ENCODE assay signal across 16 cellular contexts in the genomic region with DNA sequence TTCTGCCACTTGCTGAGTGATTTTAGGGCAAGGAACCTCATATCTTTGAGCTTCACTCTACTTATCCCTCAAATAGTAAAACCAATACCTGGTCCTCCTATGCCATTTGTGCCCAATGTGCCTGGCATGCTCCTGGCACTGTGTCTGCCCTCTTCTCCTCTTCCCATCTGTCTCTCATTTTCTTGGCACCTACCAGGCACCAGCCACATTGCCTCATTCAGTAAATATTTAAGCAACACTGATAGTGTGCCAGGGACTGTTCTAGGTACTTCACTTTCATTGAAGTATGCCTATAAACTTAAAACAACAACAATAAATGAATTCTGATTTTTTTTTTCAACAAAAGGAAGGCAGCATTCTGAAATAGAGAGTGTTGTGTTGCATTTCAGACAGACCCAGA. TPM values are rescaled to one million over a fixed set of nuclear protein-coding genes. Genes with fewer than 3 reads are reported as not detected.
DNase-seq lines count a peak whose midpoint lies in the region; ATAC-seq and TF ChIP-seq lines count a peak whose summit lies in the region.
"Had no signal": no experiment of that assay in that cellular context is flagged by ENCODE, and none has a peak within 500 bp of the region (broad histone marks: within the 10 kb centered on the region; RNA-seq: fewer than 3 reads in every experiment).

No MANE protein-coding gene starts in this region.

- H3K4me3 ChIP-seq in brain microvascular endothelial cell (ENCODE audit: low read depth, low read length): no peak overlapping the region
- H3K4me3 ChIP-seq: BLaER1 treated with 17β-estradiol and CSF1 and Interleukin-3, amounts not matched to agents 10 nM and 100 nM; Peyer's patch had no signal

- intact Hi-C loops in cardiac septum (cut with DNase I): no loop called here

- in situ Hi-C loops in G401 (cut with HindIII; ENCODE audit: low sequenced_read_pairs): no loop called here
- in situ Hi-C loops in brain microvascular endothelial cell (cut with HindIII; ENCODE audit: low pct_ligation_motif_present, low sequenced_read_pairs): no loop called here

- no peak for TF ChIP-seq CTCF in brain microvascular endothelial cell (IDR thresholded peaks at IDR 0.05; ENCODE audit: low read depth, low read length, missing control alignments)

- ATAC-seq in HG02870 (IDR thresholded peaks at IDR 0.05; ENCODE audit: unreplicated experiment): no peak
- ATAC-seq: T-helper 17 cell had no signal

- DNase-seq in G401 (ENCODE audit: low spot score) (peak; percentile 91), NCI-H1694 treated with DMSO at 0.1 percent for 48 hours (lab: John Stamatoyannopoulos, UW) (peak; percentile 4), SHP77 treated with DMSO at 0.1 percent for 48 hours (lab: John Stamatoyannopoulos, UW) (peak; percentile 9), mucosa of gallbladder (ENCODE audit: low spot score) (peak; percentile 20), AML-193 (lab: John Stamatoyannopoulos, UW) (no peak), cardiac septum (ENCODE audit: low spot score) (no peak), brain microvascular endothelial cell (no peak)
- DNase-seq: HCEC 1CT, NCI-H1048, NCI-H187, NCI-H2171, Peyer's patch, Right ventricle myocardium superior, T-helper 17 cell had no signal

- no peaks in the 10 kb centered on the region for H3K36me3 ChIP-seq in brain microvascular endothelial cell (replicated peaks)
- H3K36me3 ChIP-seq: BLaER1 treated with 17β-estradiol and CSF1 and Interleukin-3, amounts not matched to agents 10 nM and 100 nM; Peyer's patch had no signal

- no peaks in the 10 kb centered on the region for H3K27me3 ChIP-seq in brain microvascular endothelial cell (replicated peaks)
- H3K27me3 ChIP-seq: BLaER1 treated with 17β-estradiol and CSF1 and Interleukin-3, amounts not matched to agents 10 nM and 100 nM; Peyer's patch had no signal

- H3K27ac ChIP-seq in brain microvascular endothelial cell: no peak overlapping the region
- H3K27ac ChIP-seq: BLaER1 treated with 17β-estradiol and CSF1 and Interleukin-3, amounts not matched to agents 10 nM and 100 nM; Peyer's patch had no signal

RNA-seq across cellular contexts. Expression of a gene that starts 15.1 kb away (rescaled TPM):
- total RNA-seq in G401 (2014; rRNA removed; shearing (Covaris generic)): not detected in 2 replicates
- total RNA-seq in mucosa of gallbladder (not detected), cardiac septum (not detected)
- total RNA-seq: Right ventricle myocardium superior, T-helper 17 cell had no signal

Comparison
In these comparisons a context has a peak if more than half of its experiments do, and no peak if none do; other contexts are left out.
1. DNase-seq: peak in G401 (single experiment), NCI-H1694 treated with DMSO at 0.1 percent for 48 hours (single experiment), SHP77 treated with DMSO at 0.1 percent for 48 hours (single experiment) and mucosa of gallbladder (single experiment); none in AML-193 (0 of 2), cardiac septum (single experiment) and brain microvascular endothelial cell (single experiment).